Comparison of ENCODE assay signal across 13 cellular contexts in the genomic region with DNA sequence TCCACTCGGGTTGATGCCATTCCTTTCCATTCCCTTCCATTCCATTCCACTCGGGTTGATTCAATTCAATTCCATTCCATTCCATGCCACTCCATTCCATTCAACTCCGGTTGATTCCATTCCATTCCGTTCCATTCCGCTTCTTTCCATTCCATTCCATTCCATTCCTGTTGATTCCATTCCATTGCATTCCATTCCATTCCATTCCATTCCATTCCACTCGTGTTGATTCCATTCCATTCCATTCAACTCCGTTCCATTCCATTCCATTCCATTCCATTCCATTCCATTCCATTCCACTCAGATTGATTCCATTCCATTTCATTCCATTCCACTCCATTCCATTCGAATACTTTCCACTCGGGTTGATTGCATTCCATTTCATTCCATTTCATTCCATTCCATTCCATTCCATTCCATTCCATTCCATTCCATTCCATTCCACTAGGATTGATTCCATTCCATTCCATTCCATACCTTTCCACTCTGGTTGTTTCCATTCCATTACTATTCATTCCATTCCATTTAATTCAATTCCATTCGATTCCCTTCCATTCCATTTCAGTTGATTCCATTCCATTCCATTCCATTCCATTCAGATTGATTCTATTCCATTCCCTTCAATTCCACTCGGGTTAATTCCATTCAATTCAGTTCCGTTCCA.
DNase-seq lines count a peak whose midpoint lies in the region; ATAC-seq and TF ChIP-seq lines count a peak whose summit lies in the region.
"Had no signal": no experiment of that assay in that cellular context is flagged by ENCODE, and none has a peak within 500 bp of the region (broad histone marks: within the 10 kb centered on the region; RNA-seq: fewer than 3 reads in every experiment).

No MANE protein-coding gene starts in this region.

- no peak overlapping the region for H2AFZ ChIP-seq in osteoblast (ENCODE audit: low read length)
- H2AFZ ChIP-seq: parathyroid adenoma had no signal

- no peaks in the 10 kb centered on the region for H3K4me1 Mint-ChIP-seq in glutamatergic neuron (ENCODE audit: low read depth, unreplicated experiment)

- peaks cover 25% of the 10 kb centered on the region for H3K27me3 Mint-ChIP-seq in glutamatergic neuron (ENCODE audit: unreplicated experiment)
- H3K27me3 Mint-ChIP-seq: CD8-positive, alpha-beta memory T cell had no signal

- H3K27ac Mint-ChIP-seq in glutamatergic neuron (ENCODE audit: unreplicated experiment) = no peak overlapping the region
- H3K27ac Mint-ChIP-seq: activated naive CD4-positive, alpha-beta T cell treated with anti-CD3 and anti-CD28 coated beads, Interleukin-2, amount 50 U/mL, for 72 hours; CD8-positive, alpha-beta memory T cell had no signal

- TF ChIP-seq CTCF in osteoblast (IDR thresholded peaks at IDR 0.05; ENCODE audit: extremely low read depth, low read depth, low read length) (no peak), ascending aorta (IDR thresholded peaks at IDR 0.05) (no peak), glutamatergic neuron (IDR thresholded peaks at IDR 0.05; ENCODE audit: partially characterized antibody, unreplicated experiment) (no peak)

- H3K9me3 Mint-ChIP-seq in glutamatergic neuron (ENCODE audit: unreplicated experiment) = peaks cover 40% of the 10 kb centered on the region

- H3K9me3 ChIP-seq in osteoblast (ENCODE audit: low read depth, low read length) (peaks cover 49% of the 10 kb centered on the region), ascending aorta (peaks cover 17 to 60% of the 10 kb centered on the region in 2 donors)

- H3K27me3 ChIP-seq in osteoblast (ENCODE audit: insufficient read depth, low read length) (no peaks in the 10 kb centered on the region), ascending aorta (no peaks in the 10 kb centered on the region)

- H3K36me3 Mint-ChIP-seq in glutamatergic neuron (ENCODE audit: unreplicated experiment) = peaks cover 15% of the 10 kb centered on the region

- intact Hi-C loops in left cardiac atrium (cut with DNase I) = no loop called here
- intact Hi-C loops in ascending aorta (cut with DNase I) = no loop called here

- H3K79me2 ChIP-seq in osteoblast (ENCODE audit: insufficient read depth, low read length) = no peaks in the 10 kb centered on the region
- H3K79me2 ChIP-seq: parathyroid adenoma had no signal

- H3K4me3 Mint-ChIP-seq in glutamatergic neuron (ENCODE audit: unreplicated experiment) = no peak overlapping the region
- H3K4me3 Mint-ChIP-seq: CD8-positive, alpha-beta memory T cell had no signal

- H3K4me2 ChIP-seq in osteoblast (ENCODE audit: insufficient read depth, low read length) = no peak overlapping the region

- H4K20me1 ChIP-seq in osteoblast (ENCODE audit: insufficient read depth, low read length) = no peaks in the 10 kb centered on the region

- H3K36me3 ChIP-seq in osteoblast (ENCODE audit: insufficient read depth, low read length) = no peaks in the 10 kb centered on the region
- no peaks in the 10 kb centered on the region for H3K36me3 ChIP-seq in ascending aorta

- no peak overlapping the region for H3K4me3 ChIP-seq in osteoblast (ENCODE audit: insufficient read depth, low read length)
- H3K4me3 ChIP-seq in ascending aorta = no peak overlapping the region

- H3K27ac ChIP-seq in osteoblast (ENCODE audit: low read depth, low read length) = no peak overlapping the region
- no peak overlapping the region for H3K27ac ChIP-seq in ascending aorta
- H3K27ac ChIP-seq: parathyroid adenoma had no signal

- no peaks in the 10 kb centered on the region for H3K4me1 ChIP-seq in osteoblast (ENCODE audit: insufficient read depth, low read length)
- no peaks in the 10 kb centered on the region for H3K4me1 ChIP-seq in ascending aorta
- H3K4me1 ChIP-seq: parathyroid adenoma had no signal

- no peak for DNase-seq in left cardiac atrium
- no peak for DNase-seq in osteoblast (ENCODE audit: insufficient read length, low spot score, missing footprints)
- no peak for DNase-seq in ascending aorta (ENCODE audit: low spot score in 2 of 2)
- no peak for DNase-seq in glutamatergic neuron
- no peak for DNase-seq in hepatic stellate cell (ENCODE audit: low spot score)
- DNase-seq: CD8-positive, alpha-beta memory T cell; NCI-H1436; T-helper 2 cell had no signal

- peak; percentile 51 for ATAC-seq in GM18502 (IDR thresholded peaks at IDR 0.05; ENCODE audit: poor library complexity, unreplicated experiment)
- peak; percentile 57 for ATAC-seq in GM21526 (IDR thresholded peaks at IDR 0.05; ENCODE audit: low FRiP score, unreplicated experiment)
- ATAC-seq in HG03280 (IDR thresholded peaks at IDR 0.05; ENCODE audit: unreplicated experiment) = peak; percentile 48
- peak; percentile 36 to 76 for ATAC-seq in left cardiac atrium
